Comparison of ENCODE assay signal across 26 cellular contexts in the genomic region with DNA sequence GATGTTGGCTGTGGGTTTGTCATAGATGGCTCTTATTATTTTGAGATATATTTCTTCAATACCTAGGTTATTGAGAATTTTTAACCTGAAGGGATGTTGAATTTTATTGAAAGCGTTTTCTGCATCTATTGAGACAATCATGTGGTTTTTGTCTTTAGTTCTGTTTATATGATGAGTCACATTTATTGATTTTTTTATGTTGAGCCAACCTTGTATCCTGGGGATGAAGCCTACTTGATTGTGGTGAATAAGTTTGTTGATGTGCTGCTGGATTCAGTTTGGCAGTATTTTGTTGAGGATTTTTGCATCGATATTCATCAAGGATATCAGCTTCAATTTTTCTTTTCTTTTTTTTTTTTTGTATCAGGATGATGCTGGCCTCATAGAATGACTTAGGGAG. TPM values are rescaled to one million over a fixed set of nuclear protein-coding genes. Genes with fewer than 3 reads are reported as not detected.
DNase-seq lines count a peak whose midpoint lies in the region; ATAC-seq, FAIRE-seq and TF ChIP-seq lines count a peak whose summit lies in the region.
"Had no signal": no experiment of that assay in that cellular context is flagged by ENCODE, and none has a peak within 500 bp of the region (broad histone marks: within the 10 kb centered on the region; RNA-seq: fewer than 3 reads in every experiment).

No MANE protein-coding gene starts in this region.

- no peak for FAIRE-seq in HepG2 (lab: Jason Lieb, UNC)
- FAIRE-seq: A204.1, GM12878, GM12892, GM18507 had no signal

- H3K79me2 ChIP-seq in HepG2 (ENCODE audit: insufficient read depth, low read length) (no peaks in the 10 kb centered on the region), PC-3 (ENCODE audit: low read length) (no peaks in the 10 kb centered on the region)

- no peak for ATAC-seq in HepG2
- no peak for ATAC-seq in right lobe of liver
- peak; percentile 53 for ATAC-seq in PC-3
- ATAC-seq in HG02981 (IDR thresholded peaks at IDR 0.05; ENCODE audit: unreplicated experiment) = no peak
- ATAC-seq: GM12878 had no signal

- H3K36me3 ChIP-seq in HepG2 (replicated peaks in 1 of 2; ENCODE audit: control insufficient read depth in 1 of 2, insufficient read depth in 2 of 2, low read length in 2 of 2) (no peaks in the 10 kb centered on the region), right lobe of liver (no peaks in the 10 kb centered on the region), PC-3 (ENCODE audit: low read depth, low read length) (no peaks in the 10 kb centered on the region)
- H3K36me3 ChIP-seq: BE2C had no signal

- CTCF ChIA-PET in HepG2 (lab: Yijun Ruan, JAX; ENCODE audit: low intra/inter-chr PET ratio, low total read pairs) (no interaction called here), PC-3 (lab: Charles Lee) (interaction anchor here (0.6 kb wide), 1 partner anchor 238 kb away, joined by 3 read pairs; no protein-coding TSS in a partner anchor)

- no peak overlapping the region for H3K9ac ChIP-seq in HepG2 (ENCODE audit: insufficient read depth, low read depth, low read length)
- no peak overlapping the region for H3K9ac ChIP-seq in PC-3 (ENCODE audit: low read length)
- H3K9ac ChIP-seq: BLaER1 had no signal

- WGBS in HepG2 (ENCODE audit: low lambda C conversion rate) = 15% methylated on average over 2 of the region's 2 CpGs
- 76% methylated on average over 2 of the region's 2 CpGs for WGBS in right lobe of liver (ENCODE audit: insufficient coverage, low coverage, low lambda C conversion rate, missing lambda C conversion rate)

- H3K27ac ChIP-seq in HepG2 (ENCODE audit: extremely low read length, insufficient read depth, low read length) = no peak overlapping the region
- no peak overlapping the region for H3K27ac ChIP-seq in right lobe of liver
- H3K27ac ChIP-seq in PC-3 (ENCODE audit: low read length) = no peak overlapping the region
- H3K27ac ChIP-seq: BLaER1 had no signal

- no peak for TF ChIP-seq RAD21 in HepG2 (CRISPR knock-in tag; IDR thresholded peaks at IDR 0.05)

- H3K4me2 ChIP-seq in HepG2 (ENCODE audit: low read depth, low read length) (no peak overlapping the region), PC-3 (ENCODE audit: low read length) (no peak overlapping the region)
- H3K4me2 ChIP-seq: BLaER1 had no signal

- H3K4me3 ChIP-seq in HepG2 (replicated peaks in 1 of 3; ENCODE audit: insufficient read depth in 1 of 3, low read depth in 2 of 3, low read length in 3 of 3) = no peak overlapping the region
- H3K4me3 ChIP-seq in right lobe of liver = no peak overlapping the region
- H3K4me3 ChIP-seq in PC-3 (ENCODE audit: low read length) = no peak overlapping the region
- H3K4me3 ChIP-seq: BLaER1, GM12878 had no signal

- TF ChIP-seq CTCF in HepG2 (CRISPR knock-in tag; IDR thresholded peaks at IDR 0.05) (no peak), right lobe of liver (IDR thresholded peaks at IDR 0.05) (no peak), PC-3 (conservative IDR thresholded peaks at IDR 0.05; ENCODE audit: low read depth, low read length) (no peak)

- intact Hi-C loops in HepG2 (cut with micrococcal nuclease; ENCODE audit: unreplicated experiment) (no loop called here), right lobe of liver (cut with DNase I) (no loop called here), PC-3 (cut with micrococcal nuclease) (no loop called here)

- H4K20me1 ChIP-seq in HepG2 (ENCODE audit: insufficient read depth, low read length) (no peaks in the 10 kb centered on the region), PC-3 (ENCODE audit: low read length) (no peaks in the 10 kb centered on the region)
- H4K20me1 ChIP-seq: BLaER1 had no signal

- H3K9me3 ChIP-seq in HepG2 (ENCODE audit: low read length) = no peaks in the 10 kb centered on the region
- no peaks in the 10 kb centered on the region for H3K9me3 ChIP-seq in right lobe of liver
- no peaks in the 10 kb centered on the region for H3K9me3 ChIP-seq in PC-3 (ENCODE audit: low read length)
- H3K9me3 ChIP-seq: BE2C had no signal

- H3K4me1 ChIP-seq in HepG2 (ENCODE audit: insufficient read depth, low read length) (no peaks in the 10 kb centered on the region), right lobe of liver (no peaks in the 10 kb centered on the region), PC-3 (ENCODE audit: insufficient read depth, low read length) (peaks cover 16% of the 10 kb centered on the region)
- H3K4me1 ChIP-seq: BE2C, BLaER1 had no signal

- H3K27me3 ChIP-seq in HepG2 (ENCODE audit: control insufficient read depth in 1 of 2, insufficient read depth in 2 of 2, low read length in 2 of 2) (no peaks in the 10 kb centered on the region), right lobe of liver (no peaks in the 10 kb centered on the region), PC-3 (ENCODE audit: low read length) (no peaks in the 10 kb centered on the region)
- H3K27me3 ChIP-seq: BE2C, BLaER1 had no signal

- no TSS peak for BruUV-seq in HepG2 (replicated peaks; lab: Mats Ljungman, UMichigan)
- no TSS peak for BruUV-seq in PC-3 (replicated peaks; lab: Mats Ljungman, UMichigan)

- TF ChIP-seq POLR2A in HepG2 (IDR thresholded peaks at IDR 0.05; ENCODE audit: insufficient read depth in 1 of 2, low read depth in 2 of 2, low read length in 2 of 2) (no peak), right lobe of liver (IDR thresholded peaks at IDR 0.05) (no peak)

- no peaks in the 10 kb centered on the region for H3F3A ChIP-seq in PC-3 (ENCODE audit: low read length, unreplicated experiment)

- POLR2A ChIA-PET in HepG2 (lab: Yijun Ruan, JAX) (no interaction called here), PC-3 (lab: Charles Lee; ENCODE audit: unreplicated experiment) (no interaction called here)

- TF ChIP-seq EP300 in HepG2 (IDR thresholded peaks at IDR 0.05; ENCODE audit: low read depth in 2 of 2, low read length in 2 of 2) (no peak), HepG2 (CRISPR knock-in tag; IDR thresholded peaks at IDR 0.05; ENCODE audit: borderline replicate concordance) (no peak)

- in situ Hi-C loops in HepG2 (cut with HindIII; ENCODE audit: extremely low pct_ligation_motif_present, low pct_unique_long_range_greater_than_20kb) = no loop called here

- DNase-seq in HepG2 (ENCODE audit: low spot score) (no peak), right lobe of liver (no peak), M059J (ENCODE audit: low read depth) (peak; percentile 22), PC-3 (peak; percentile 38), NCI-H82 (lab: John Stamatoyannopoulos, UW) (no peak)
- no peak for DNase-seq in stimulated activated naive CD4-positive, alpha-beta T cell (lab: John Stamatoyannopoulos, UW)
- DNase-seq: 8988T; ACHN; BE2C; C1 segment of cervical spinal cord; CD4-positive, alpha-beta memory T cell; CD4-positive, CD25-positive, alpha-beta regulatory T cell; CD8-positive, alpha-beta memory T cell; COR-L47; DMS 273 treated with DMSO at 0.1 percent for 48 hours; DMS153; DMS79; DND-41; EL; GDM1 had no signal

- H2AFZ ChIP-seq in HepG2 (ENCODE audit: low read length) (no peak overlapping the region), PC-3 (ENCODE audit: low read length) (no peak overlapping the region)

- no peaks in the 10 kb centered on the region for H3K9me2 ChIP-seq in PC-3 (replicated peaks; ENCODE audit: low read length)

TF ChIP-seq in HepG2, 621 proteins besides CTCF, POLR2A, EP300 and RAD21:
- TF ChIP-seq FOSL2 (CRISPR knock-in tag; IDR thresholded peaks at IDR 0.05) (peak; percentile 6; the same call in 1 of the 2 replicates), ZMYM3 (CRISPR knock-in tag; IDR thresholded peaks at IDR 0.05) (no peak), ONECUT2 (CRISPR knock-in tag; IDR thresholded peaks at IDR 0.05) (peak; percentile 57; the same call in 1 of the 2 replicates)

RNA-seq across cellular contexts. Expression of a gene that starts 29.4 kb away (rescaled TPM):
- total RNA-seq in HepG2 (2016; rRNA removed; fragmentation: Illumina TruSeq; extraction: Trizol) (2.7 and 5.0 TPM in 2 replicates), right lobe of liver (1 to 10 TPM in 2 of 6 experiments, under 1 TPM in 4; 0.62 to 1.7 (median 0.75) TPM), PC-3 (2014; rRNA removed) (4.4 and 6.2 TPM in 2 replicates)
- total RNA-seq in HepG2 (2016; cell fraction: cytosol; rRNA removed; fragmentation: Illumina TruSeq; extraction: Trizol; ENCODE audit: low read depth) = 2.2 and 2.3 TPM in 2 replicates
- total RNA-seq in HepG2 (2016; cell fraction: insoluble cytoplasmic fraction; rRNA removed; fragmentation: Illumina TruSeq; extraction: Trizol) = 2.2 and 4.4 TPM in 2 replicates
- total RNA-seq in HepG2 (2016; cell fraction: membrane; rRNA removed; fragmentation: Illumina TruSeq; extraction: Trizol) = 1.5 and 2.2 TPM in 2 replicates
- 8.8 and 9.3 TPM in 2 replicates for total RNA-seq in HepG2 (2016; cell fraction: nucleus; rRNA removed; fragmentation: Illumina TruSeq; extraction: Trizol)
- polyA plus RNA-seq in HepG2 (2011; rRNA removed) = 2.8 and 3.4 TPM in 2 replicates
- 1.6 and 3.1 TPM in 2 replicates for polyA plus RNA-seq in HepG2 (2011; cell fraction: cytosol; rRNA removed)
- 2.2 and 3.1 TPM in 2 replicates for polyA plus RNA-seq in HepG2 (2011; cell fraction: nucleus; rRNA removed)
- polyA plus RNA-seq in HepG2 (2012) = 3.3 and 3.4 TPM in 2 replicates
- 0.15 and 0.17 TPM in 2 replicates for polyA plus RNA-seq in HepG2 (2016; cell fraction: cytosol; fragmentation: Illumina TruSeq; extraction: Trizol; ENCODE audit: low read depth)
- polyA plus RNA-seq in HepG2 (2016; cell fraction: insoluble cytoplasmic fraction; fragmentation: Illumina TruSeq; extraction: Trizol; ENCODE audit: low read depth) = 2.6 and 3.2 TPM in 2 replicates
- polyA plus RNA-seq in HepG2 (2016; cell fraction: membrane; fragmentation: Illumina TruSeq; extraction: Trizol; ENCODE audit: low read depth) = 0.34 and 0.36 TPM in 2 replicates
- 2.7 TPM in 2 replicates for polyA plus RNA-seq in HepG2 (2016; cell fraction: nucleus; fragmentation: Illumina TruSeq; extraction: Trizol; ENCODE audit: insufficient read depth, low read depth)
- 4.6 and 7.0 TPM in 2 replicates for polyA minus RNA-seq in HepG2 (2011; rRNA and poly(A)+ RNA removed; ENCODE audit: low replicate concordance)
- polyA minus RNA-seq in HepG2 (2011; cell fraction: cytosol; rRNA and poly(A)+ RNA removed) = 4.1 and 6.9 TPM in 2 replicates
- polyA minus RNA-seq in HepG2 (2011; cell fraction: nucleus; rRNA and poly(A)+ RNA removed) = 36.1 and 48.0 TPM in 2 replicates
- total RNA-seq in M059J (2014; rRNA removed; shearing (Covaris generic)) = 2.9 and 6.4 TPM in 2 replicates

Comparison
In these comparisons a context has a peak if more than half of its experiments do, and no peak if none do; other contexts are left out.
1. DNase-seq: peak in M059J (single experiment) and PC-3 (single experiment); none in HepG2 (single experiment), right lobe of liver (0 of 3), stimulated activated naive CD4-positive, alpha-beta T cell (0 of 6) and NCI-H82 (single experiment).